10 cellular contexts compared by ENCODE assay signal in genomic region chr2:234863043-234863934, GRCh38.
DNase-seq lines count a peak whose midpoint lies in the region; ATAC-seq and TF ChIP-seq lines count a peak whose summit lies in the region.
"Had no signal": no experiment of that assay in that cellular context is flagged by ENCODE, and none has a peak within 500 bp of the region (broad histone marks: within the 10 kb centered on the region; RNA-seq: fewer than 3 reads in every experiment).

No MANE protein-coding gene starts in this region.

- TF ChIP-seq POLR2A in right lobe of liver (IDR thresholded peaks at IDR 0.05) = no peak
- no peak for TF ChIP-seq POLR2A in GM18505 (IDR thresholded peaks at IDR 0.05; ENCODE audit: borderline replicate concordance, extremely low read depth, insufficient read depth, insufficient read length)

- H3K9me3 ChIP-seq in endodermal cell (ENCODE audit: control insufficient read depth, low read length) (peaks cover 10% of the 10 kb centered on the region), right lobe of liver (no peaks in the 10 kb centered on the region)

- intact Hi-C loops in right lobe of liver (cut with DNase I) = no loop called here

- no peak for TF ChIP-seq CTCF in endodermal cell (conservative IDR thresholded peaks at IDR 0.05)
- TF ChIP-seq CTCF in right lobe of liver (IDR thresholded peaks at IDR 0.05) = no peak
- TF ChIP-seq CTCF in coronary artery (IDR thresholded peaks at IDR 0.05) = no peak

- H3K4me3 ChIP-seq in endodermal cell (ENCODE audit: low read length) (no peak overlapping the region), right lobe of liver (no peak overlapping the region), coronary artery (no peak overlapping the region)

- H3K27ac ChIP-seq in endodermal cell (ENCODE audit: low read depth, low read length) = peak overlapping the region; percentile 47
- H3K27ac ChIP-seq in right lobe of liver = peak overlapping the region; percentile 21 to 79 (median 60)
- no peak overlapping the region for H3K27ac ChIP-seq in coronary artery

- H3K4me3 Mint-ChIP-seq in endodermal cell = no peak overlapping the region
- H3K4me3 Mint-ChIP-seq in activated T-cell treated with anti-CD3 and anti-CD28 coated beads, Interleukin-2, amount 50 U/mL, for 4 hours = no peak overlapping the region

- no peak overlapping the region for H3K27ac Mint-ChIP-seq in endodermal cell

- H3K36me3 ChIP-seq in endodermal cell (ENCODE audit: control insufficient read depth, insufficient read depth, low read length) (no peaks in the 10 kb centered on the region), right lobe of liver (no peaks in the 10 kb centered on the region)

- ATAC-seq in right lobe of liver (peak; percentile 73 to 84 (median 78)), GM19397 (IDR thresholded peaks at IDR 0.05; ENCODE audit: unreplicated experiment) (no peak), GM18505 (IDR thresholded peaks at IDR 0.05; ENCODE audit: unreplicated experiment) (no peak)
- no peak for ATAC-seq in activated T-cell treated with anti-CD3 and anti-CD28 coated beads, Interleukin-2, amount 50 U/mL, for 4 hours

- H3K9ac ChIP-seq in endodermal cell (ENCODE audit: extremely low read depth, low read length, poor library complexity, severe bottlenecking) = no peak overlapping the region

- WGBS in endodermal cell (ENCODE audit: insufficient coverage in 1 of 2, insufficient read length in 1 of 2), 2 experiments = 80 to 85% methylated on average over 15 to 17 of the region's 17 CpGs
- 29% methylated on average over 14 of the region's 17 CpGs for WGBS in right lobe of liver (ENCODE audit: insufficient coverage, low coverage, low lambda C conversion rate, missing lambda C conversion rate)

- peaks cover 13% of the 10 kb centered on the region for H3K4me1 Mint-ChIP-seq in endodermal cell
- H3K4me1 Mint-ChIP-seq in activated T-cell treated with anti-CD3 and anti-CD28 coated beads, Interleukin-2, amount 50 U/mL, for 4 hours (ENCODE audit: low read depth) = no peaks in the 10 kb centered on the region

- H3K9me3 Mint-ChIP-seq in endodermal cell = peaks cover 9% of the 10 kb centered on the region
- H3K9me3 Mint-ChIP-seq in activated T-cell treated with anti-CD3 and anti-CD28 coated beads, Interleukin-2, amount 50 U/mL, for 4 hours = no peaks in the 10 kb centered on the region

- peaks cover 5% of the 10 kb centered on the region for H3K36me3 Mint-ChIP-seq in endodermal cell (ENCODE audit: low read depth)
- no peaks in the 10 kb centered on the region for H3K36me3 Mint-ChIP-seq in activated T-cell treated with anti-CD3 and anti-CD28 coated beads, Interleukin-2, amount 50 U/mL, for 4 hours (ENCODE audit: insufficient read depth)

- peak; percentile 57 for DNase-seq in AG08396 (ENCODE audit: low spot score)
- peak; percentile 70 for DNase-seq in NCI-H460 (ENCODE audit: extremely low read depth, low read depth)
- peak; percentile 70 for DNase-seq in endodermal cell
- DNase-seq in right lobe of liver = peak; percentile 71 to 81 (median 79)
- DNase-seq in activated T-cell treated with anti-CD3 and anti-CD28 coated beads, Interleukin-2, amount 50 U/mL, for 4 hours = no peak
- DNase-seq in coronary artery (ENCODE audit: low spot score) = no peak
- DNase-seq: activated CD8-positive, alpha-beta memory T cell treated with anti-CD3 and anti-CD28 coated beads for 24 hours; MM.1S had no signal

- H3K4me1 ChIP-seq in endodermal cell (ENCODE audit: control insufficient read depth, insufficient read depth, low read length) (peaks cover 2% of the 10 kb centered on the region), right lobe of liver (peaks cover 0 to 51% (median 8%) of the 10 kb centered on the region in 4 donors)

- no peaks in the 10 kb centered on the region for H3K27me3 Mint-ChIP-seq in endodermal cell (ENCODE audit: insufficient read depth)
- peaks cover 2% of the 10 kb centered on the region for H3K27me3 Mint-ChIP-seq in activated T-cell treated with anti-CD3 and anti-CD28 coated beads, Interleukin-2, amount 50 U/mL, for 4 hours (ENCODE audit: low read depth)

- H3K27me3 ChIP-seq in endodermal cell (ENCODE audit: control insufficient read depth, insufficient read depth, low read length, poor library complexity, severe bottlenecking) (no peaks in the 10 kb centered on the region), right lobe of liver (no peaks in the 10 kb centered on the region)

Comparison
In these comparisons a context has a peak if more than half of its experiments do, and no peak if none do; other contexts are left out.
1. DNase-seq: peak in AG08396 (single experiment), NCI-H460 (single experiment), endodermal cell (single experiment) and right lobe of liver (3 of 3); none in activated T-cell treated with anti-CD3 and anti-CD28 coated beads, Interleukin-2, amount 50 U/mL, for 4 hours (single experiment) and coronary artery (single experiment).
2. H3K27ac ChIP-seq: peak in endodermal cell (single experiment) and right lobe of liver (3 of 3); none in coronary artery (0 of 2).
3. ATAC-seq: peak in right lobe of liver (4 of 4); none in activated T-cell treated with anti-CD3 and anti-CD28 coated beads, Interleukin-2, amount 50 U/mL, for 4 hours (0 of 2), GM19397 (single experiment) and GM18505 (single experiment).